ENCODE assay signal across 1 cellular context in the genomic region with DNA sequence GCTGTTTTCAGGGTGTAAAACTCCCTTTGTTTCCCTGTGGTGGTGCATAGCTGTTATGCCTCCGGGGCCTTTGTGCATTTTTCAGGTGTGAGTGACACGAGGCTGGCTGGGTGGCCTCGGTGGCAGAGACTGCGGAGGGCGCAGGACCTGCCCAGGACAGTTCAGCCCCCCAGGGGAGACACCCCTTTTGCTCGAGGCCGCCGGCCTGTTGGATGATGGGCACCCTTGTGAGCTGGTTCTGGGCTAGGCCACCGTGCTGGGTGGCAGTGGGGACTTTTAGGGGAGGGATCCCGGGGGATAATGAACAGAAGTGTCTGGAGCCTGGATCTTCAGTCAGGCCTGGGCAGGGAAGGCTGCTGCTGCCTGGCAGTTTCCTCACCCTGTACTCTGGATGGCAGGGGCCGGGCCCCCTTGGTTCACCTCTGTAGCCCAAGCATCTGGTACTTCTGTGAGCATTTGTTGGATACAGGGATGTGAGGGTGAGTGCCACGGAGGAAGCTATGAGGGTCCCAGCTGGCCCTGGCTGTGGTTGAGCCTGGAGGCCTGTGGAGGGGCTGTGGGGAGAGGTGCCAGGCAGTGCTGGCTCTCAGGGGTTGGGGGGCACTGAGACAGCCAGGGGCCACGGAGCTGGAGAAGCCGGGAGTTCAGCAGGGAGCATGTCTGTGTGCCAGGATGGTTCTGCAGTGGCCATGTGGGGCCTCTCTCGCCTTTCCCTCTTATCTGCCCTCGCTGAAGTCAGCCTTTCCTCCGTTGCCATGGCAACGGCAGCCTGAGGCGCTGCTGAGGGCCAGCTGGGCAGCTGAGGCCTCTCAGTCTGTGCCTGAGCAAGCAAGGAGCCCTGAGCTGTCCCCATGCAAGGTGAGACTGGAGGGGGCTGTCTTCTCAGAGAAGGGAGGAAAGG.
A peak's percentile ranks its signal among the peaks of the same experiment; 100 is the strongest.
TF ChIP-seq lines count a peak whose summit lies in the region.

No MANE protein-coding gene starts in this region.

TF ChIP-seq in H1, 55 proteins besides CTCF, POLR2A, EP300 and RAD21:
- TF ChIP-seq SIN3A (conservative IDR thresholded peaks at IDR 0.05 in 1 of 2, IDR thresholded peaks at IDR 0.05 in 1 of 2; ENCODE audit: low read depth in 1 of 2, low read length in 2 of 2) (peak; percentile 83 to 94; a peak in 3 of 4 replicates), RFX5 (IDR thresholded peaks at IDR 0.05; ENCODE audit: borderline replicate concordance, low read depth, low read length) (peak; percentile 80), CEBPB (IDR thresholded peaks at IDR 0.05; ENCODE audit: low read depth, low read length) (no peak), TBP (IDR thresholded peaks at IDR 0.05; ENCODE audit: low read depth, low read length) (peak; percentile 16; the same call in 1 of the 2 replicates), TEAD4 (IDR thresholded peaks at IDR 0.05; ENCODE audit: low read depth, low read length) (no peak), KDM1A (IDR thresholded peaks at IDR 0.05; ENCODE audit: borderline replicate concordance, low read length) (no peak), FOSL1 (IDR thresholded peaks at IDR 0.05; ENCODE audit: insufficient read depth, low read depth, low read length) (no peak)
- TF ChIP-seq, protein P1, sequence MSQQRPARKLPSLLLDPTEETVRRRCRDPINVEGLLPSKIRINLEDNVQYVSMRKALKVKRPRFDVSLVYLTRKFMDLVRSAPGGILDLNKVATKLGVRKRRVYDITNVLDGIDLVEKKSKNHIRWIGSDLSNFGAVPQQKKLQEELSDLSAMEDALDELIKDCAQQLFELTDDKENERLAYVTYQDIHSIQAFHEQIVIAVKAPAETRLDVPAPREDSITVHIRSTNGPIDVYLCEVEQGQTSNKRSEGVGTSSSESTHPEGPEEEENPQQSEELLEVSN (IDR thresholded peaks at IDR 0.05) = 0 out of 2 replicates have a peak, but pooled peaks have one; percentile 29
